Comparison of ENCODE assay signal across 19 cellular contexts in the genomic region with DNA sequence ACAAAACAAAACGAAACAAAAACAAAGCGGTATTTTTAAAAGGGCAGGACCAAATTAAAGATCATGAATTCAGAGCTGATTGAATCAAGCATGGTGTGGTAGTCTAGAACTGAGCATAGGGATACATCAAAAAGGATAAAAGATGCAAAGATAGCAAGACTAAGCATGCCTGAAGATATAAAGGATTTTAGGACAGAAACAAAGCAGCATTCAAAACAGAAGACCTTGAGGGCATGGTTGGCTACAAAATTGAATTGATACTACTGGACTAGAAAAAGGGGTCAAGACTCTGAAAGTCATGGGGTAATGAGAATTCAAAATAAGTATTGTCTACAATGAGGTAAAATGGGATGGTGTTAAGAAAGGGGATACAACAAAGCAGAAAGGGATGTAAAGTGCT. TPM values are rescaled to one million over a fixed set of nuclear protein-coding genes. Genes with fewer than 3 reads are reported as not detected.
DNase-seq lines count a peak whose midpoint lies in the region; ATAC-seq and TF ChIP-seq lines count a peak whose summit lies in the region.
"Had no signal": no experiment of that assay in that cellular context is flagged by ENCODE, and none has a peak within 500 bp of the region (broad histone marks: within the 10 kb centered on the region; RNA-seq: fewer than 3 reads in every experiment).

No MANE protein-coding gene starts in this region.

- POLR2A ChIA-PET in activated CD4-positive, alpha-beta T cell treated with anti-CD3 and anti-CD28 coated beads for 36 hours (lab: Charles Lee), result no interaction called here

- ATAC-seq in activated CD4-positive, alpha-beta T cell treated with anti-CD3 and anti-CD28 coated beads for 36 hours, result no peak
- no peak for ATAC-seq in natural killer cell treated with Interleukin-12 subunit alpha and Interleukin-12 subunit beta and Interleukin-15 and Interleukin-18, amount 100 ng/mL, for 72 hours
- no peak for ATAC-seq in natural killer cell
- no peak for ATAC-seq in GM23338
- ATAC-seq in HG02885 (IDR thresholded peaks at IDR 0.05; ENCODE audit: poor library complexity, unreplicated experiment), result no peak
- ATAC-seq: HepG2 had no signal

- no peak for TF ChIP-seq CTCF in natural killer cell (IDR thresholded peaks at IDR 0.05)
- no peak for TF ChIP-seq CTCF in GM23338 (conservative IDR thresholded peaks at IDR 0.05; ENCODE audit: low read depth in 2 of 2)

- no peaks in the 10 kb centered on the region for H3K4me1 ChIP-seq in GM23338 (ENCODE audit: insufficient read depth)
- H3K4me1 ChIP-seq: BE2C had no signal

- no peaks in the 10 kb centered on the region for H3K27me3 ChIP-seq in GM23338 (ENCODE audit: insufficient read depth)
- H3K27me3 ChIP-seq: BE2C had no signal

- H3K79me2 ChIP-seq in GM23338 (replicated peaks; ENCODE audit: insufficient read depth), result no peaks in the 10 kb centered on the region

- peaks cover 24% of the 10 kb centered on the region for H3K36me3 Mint-ChIP-seq in activated CD4-positive, alpha-beta T cell treated with anti-CD3 and anti-CD28 coated beads for 36 hours (ENCODE audit: low read depth)
- peaks cover 25% of the 10 kb centered on the region for H3K36me3 Mint-ChIP-seq in natural killer cell treated with Interleukin-12 subunit alpha and Interleukin-12 subunit beta and Interleukin-15 and Interleukin-18, amount 100 ng/mL, for 72 hours
- H3K36me3 Mint-ChIP-seq in natural killer cell, result peaks cover 7% of the 10 kb centered on the region
- peaks cover 59% of the 10 kb centered on the region for H3K36me3 Mint-ChIP-seq in activated T-helper 2 cell treated with anti-CD3 and anti-CD28 coated beads, Interferon-gamma antibody, Interleukin-2, Interleukin-4, amounts not matched to agents 10 μg/mL and 5 μg/mL and 100 μg/mL, durations not matched to agents 14 hours and 24 hours and 36 hours (ENCODE audit: low read depth)
- peaks cover 56% of the 10 kb centered on the region for H3K36me3 Mint-ChIP-seq in GM23338 (ENCODE audit: low read depth)

- H3K9me2 ChIP-seq in GM23338 (ENCODE audit: insufficient read depth), result no peaks in the 10 kb centered on the region

- peak overlapping the region; percentile 78 for H3K27ac Mint-ChIP-seq in activated CD4-positive, alpha-beta T cell treated with anti-CD3 and anti-CD28 coated beads for 36 hours
- peak overlapping the region in 1 of 2 donors; percentile 85 for H3K27ac Mint-ChIP-seq in natural killer cell treated with Interleukin-12 subunit alpha and Interleukin-12 subunit beta and Interleukin-15 and Interleukin-18, amount 100 ng/mL, for 72 hours
- H3K27ac Mint-ChIP-seq in natural killer cell (no peak overlapping the region), GM23338 (no peak overlapping the region)
- peak overlapping the region; percentile 62 for H3K27ac Mint-ChIP-seq in activated T-helper 2 cell treated with anti-CD3 and anti-CD28 coated beads, Interferon-gamma antibody, Interleukin-2, Interleukin-4, amounts not matched to agents 10 μg/mL and 5 μg/mL and 100 μg/mL, durations not matched to agents 14 hours and 24 hours and 36 hours

- H2AFZ ChIP-seq in GM23338, result no peak overlapping the region

- peaks cover 17% of the 10 kb centered on the region; the same call in 1 of the 2 replicates for H3K36me3 ChIP-seq in GM23338 (ENCODE audit: insufficient read depth)
- H3K36me3 ChIP-seq: BE2C had no signal

- no peaks in the 10 kb centered on the region for H3K27me3 Mint-ChIP-seq in activated CD4-positive, alpha-beta T cell treated with anti-CD3 and anti-CD28 coated beads for 36 hours
- H3K27me3 Mint-ChIP-seq in natural killer cell treated with Interleukin-12 subunit alpha and Interleukin-12 subunit beta and Interleukin-15 and Interleukin-18, amount 100 ng/mL, for 72 hours, result peaks cover 0 to 14% of the 10 kb centered on the region in 2 donors
- H3K27me3 Mint-ChIP-seq in natural killer cell (ENCODE audit: low read depth in 2 of 2) (peaks cover 0 to 7% of the 10 kb centered on the region in 2 donors), GM23338 (ENCODE audit: insufficient read depth, low read depth, poor library complexity) (no peaks in the 10 kb centered on the region)
- no peaks in the 10 kb centered on the region for H3K27me3 Mint-ChIP-seq in activated T-helper 2 cell treated with anti-CD3 and anti-CD28 coated beads, Interferon-gamma antibody, Interleukin-2, Interleukin-4, amounts not matched to agents 10 μg/mL and 5 μg/mL and 100 μg/mL, durations not matched to agents 14 hours and 24 hours and 36 hours (ENCODE audit: low read depth)

- no peak for DNase-seq in activated CD4-positive, alpha-beta T cell treated with anti-CD3 and anti-CD28 coated beads for 36 hours
- no peak for DNase-seq in activated CD4-positive, alpha-beta T cell treated with anti-CD3 and anti-CD28 coated beads, Interleukin-2, amount 50 U/mL, for 48 hours
- no peak for DNase-seq in natural killer cell treated with Interleukin-12 subunit alpha and Interleukin-12 subunit beta and Interleukin-15 and Interleukin-18, amount 100 ng/mL, for 72 hours (ENCODE audit: low spot score)
- DNase-seq in natural killer cell (no peak), GM23338 (ENCODE audit: low spot score) (no peak)
- DNase-seq in activated T-helper 2 cell treated with anti-CD3 and anti-CD28 coated beads, Interferon-gamma antibody, Interleukin-2, Interleukin-4, amounts not matched to agents 10 μg/mL and 5 μg/mL and 100 μg/mL, durations not matched to agents 14 hours and 24 hours and 36 hours (ENCODE audit: low spot score), result no peak
- DNase-seq: 8988T, ACHN, BE2C, H7, Karpas-422, NCI-H1092, NCI-H1417 treated with DMSO at 0.1 percent for 48 hours, NCI-H1694 treated with DMSO at 0.1 percent for 48 hours, NCI-H524, NCI-H748 treated with DMSO at 0.1 percent for 48 hours had no signal

- peaks cover 28% of the 10 kb centered on the region for H3K4me1 Mint-ChIP-seq in activated CD4-positive, alpha-beta T cell treated with anti-CD3 and anti-CD28 coated beads for 36 hours
- peaks cover 2 to 21% of the 10 kb centered on the region in 2 donors for H3K4me1 Mint-ChIP-seq in natural killer cell treated with Interleukin-12 subunit alpha and Interleukin-12 subunit beta and Interleukin-15 and Interleukin-18, amount 100 ng/mL, for 72 hours (ENCODE audit: low read depth in 2 of 2)
- H3K4me1 Mint-ChIP-seq in natural killer cell (no peaks in the 10 kb centered on the region), GM23338 (no peaks in the 10 kb centered on the region)
- peaks cover 24% of the 10 kb centered on the region for H3K4me1 Mint-ChIP-seq in activated T-helper 2 cell treated with anti-CD3 and anti-CD28 coated beads, Interferon-gamma antibody, Interleukin-2, Interleukin-4, amounts not matched to agents 10 μg/mL and 5 μg/mL and 100 μg/mL, durations not matched to agents 14 hours and 24 hours and 36 hours (ENCODE audit: low read depth)
- H3K4me1 Mint-ChIP-seq: CD14-positive monocyte had no signal

- no peak overlapping the region for H3K27ac ChIP-seq in GM23338 (ENCODE audit: low read depth)

- H3K4me3 Mint-ChIP-seq in activated CD4-positive, alpha-beta T cell treated with anti-CD3 and anti-CD28 coated beads for 36 hours, result no peak overlapping the region
- peak overlapping the region; percentile 62 for H3K4me3 Mint-ChIP-seq in natural killer cell treated with Interleukin-12 subunit alpha and Interleukin-12 subunit beta and Interleukin-15 and Interleukin-18, amount 100 ng/mL, for 72 hours
- H3K4me3 Mint-ChIP-seq in natural killer cell (no peak overlapping the region), GM23338 (no peak overlapping the region)
- no peak overlapping the region for H3K4me3 Mint-ChIP-seq in activated T-helper 2 cell treated with anti-CD3 and anti-CD28 coated beads, Interferon-gamma antibody, Interleukin-2, Interleukin-4, amounts not matched to agents 10 μg/mL and 5 μg/mL and 100 μg/mL, durations not matched to agents 14 hours and 24 hours and 36 hours (ENCODE audit: low read depth)
- H3K4me3 Mint-ChIP-seq: CD14-positive monocyte had no signal

- CTCF ChIA-PET in activated CD4-positive, alpha-beta T cell treated with anti-CD3 and anti-CD28 coated beads for 36 hours (lab: Charles Lee), result no interaction called here

- intact Hi-C loops in activated CD4-positive, alpha-beta T cell treated with anti-CD3 and anti-CD28 coated beads for 36 hours (cut with DNase I, micrococcal nuclease), result loop anchor here (5.0 kb wide), 1 partner anchor 54 kb away; a partner anchor contains a TSS
- intact Hi-C loops in natural killer cell (cut with micrococcal nuclease), result no loop called here
- intact Hi-C loops in activated T-helper 2 cell treated with anti-CD3 and anti-CD28 coated beads, Interferon-gamma antibody, Interleukin-2, Interleukin-4, amounts not matched to agents 10 μg/mL and 5 μg/mL and 100 μg/mL, durations not matched to agents 14 hours and 24 hours and 36 hours (cut with micrococcal nuclease), result loop anchor here (2.0 to 5.0 kb wide), 2 partner anchors 41 to 124 kb away; a partner anchor contains a TSS

- H4K20me1 ChIP-seq in GM23338 (replicated peaks; ENCODE audit: insufficient read depth), result no peaks in the 10 kb centered on the region

- no peaks in the 10 kb centered on the region for H3K9me3 Mint-ChIP-seq in activated CD4-positive, alpha-beta T cell treated with anti-CD3 and anti-CD28 coated beads for 36 hours (ENCODE audit: low read depth)
- H3K9me3 Mint-ChIP-seq in natural killer cell treated with Interleukin-12 subunit alpha and Interleukin-12 subunit beta and Interleukin-15 and Interleukin-18, amount 100 ng/mL, for 72 hours, result no peaks in the 10 kb centered on the region
- no peaks in the 10 kb centered on the region for H3K9me3 Mint-ChIP-seq in natural killer cell
- no peaks in the 10 kb centered on the region for H3K9me3 Mint-ChIP-seq in activated T-helper 2 cell treated with anti-CD3 and anti-CD28 coated beads, Interferon-gamma antibody, Interleukin-2, Interleukin-4, amounts not matched to agents 10 μg/mL and 5 μg/mL and 100 μg/mL, durations not matched to agents 14 hours and 24 hours and 36 hours
- no peaks in the 10 kb centered on the region for H3K9me3 Mint-ChIP-seq in GM23338
- H3K9me3 Mint-ChIP-seq: CD14-positive monocyte had no signal

- no peak overlapping the region for H3K4me2 ChIP-seq in GM23338

- H3F3A ChIP-seq in GM23338 (replicated peaks; ENCODE audit: low read depth), result no peaks in the 10 kb centered on the region

- no peak overlapping the region for H3K4me3 ChIP-seq in GM23338

RNA-seq across cellular contexts. Expression of a gene that starts 41.6 kb away (rescaled TPM):
- total RNA-seq in activated CD4-positive, alpha-beta T cell treated with anti-CD3 and anti-CD28 coated beads for 36 hours, result 10 to 100 TPM; 24.0 to 24.7 TPM
- total RNA-seq in natural killer cell treated with Interleukin-12 subunit alpha and Interleukin-12 subunit beta and Interleukin-15 and Interleukin-18, amount 100 ng/mL, for 72 hours, result 10 to 100 TPM; 25.4 to 44.2 TPM
- 1 to 10 TPM; 3.2 to 4.4 (median 4.4) TPM for total RNA-seq in natural killer cell
- 28.4 and 29.7 TPM in 2 replicates for total RNA-seq in activated T-helper 2 cell treated with anti-CD3 and anti-CD28 coated beads, Interferon-gamma antibody, Interleukin-2, Interleukin-4, amounts not matched to agents 10 μg/mL and 5 μg/mL and 100 μg/mL, durations not matched to agents 14 hours and 24 hours and 36 hours
- total RNA-seq in GM23338 (2014; rRNA removed; shearing (Covaris generic)), result 4.9 and 6.5 TPM in 2 replicates
- 4.7 and 5.5 TPM in 2 replicates for polyA plus RNA-seq in GM23338 (2016; fragmentation: Nextera tagmentation; extraction: Ambion mirVana)
- total RNA-seq: H7, HepG2 had no signal

RNA-seq across cellular contexts. Expression of a gene that starts 47.7 kb away (rescaled TPM):
- 10 to 100 TPM; 48.8 to 61.7 TPM for total RNA-seq in activated CD4-positive, alpha-beta T cell treated with anti-CD3 and anti-CD28 coated beads for 36 hours
- 10 to 100 TPM; 38.6 to 49.1 TPM for total RNA-seq in natural killer cell treated with Interleukin-12 subunit alpha and Interleukin-12 subunit beta and Interleukin-15 and Interleukin-18, amount 100 ng/mL, for 72 hours
- 10 to 100 TPM; 16.2 to 21.1 (median 17.0) TPM for total RNA-seq in natural killer cell
- total RNA-seq in activated T-helper 2 cell treated with anti-CD3 and anti-CD28 coated beads, Interferon-gamma antibody, Interleukin-2, Interleukin-4, amounts not matched to agents 10 μg/mL and 5 μg/mL and 100 μg/mL, durations not matched to agents 14 hours and 24 hours and 36 hours, result 48.7 and 51.1 TPM in 2 replicates
- 29.6 and 42.2 TPM in 2 replicates for total RNA-seq in GM23338 (2014; rRNA removed; shearing (Covaris generic))
- 47.3 and 49.3 TPM in 2 replicates for polyA plus RNA-seq in GM23338 (2016; fragmentation: Nextera tagmentation; extraction: Ambion mirVana)

RNA-seq across cellular contexts. Expression of a gene that starts 55.3 kb away (rescaled TPM):
- 1 to 10 TPM; 5.9 to 8.6 TPM for total RNA-seq in activated CD4-positive, alpha-beta T cell treated with anti-CD3 and anti-CD28 coated beads for 36 hours
- 1 to 10 TPM; 4.1 to 6.7 TPM for total RNA-seq in natural killer cell treated with Interleukin-12 subunit alpha and Interleukin-12 subunit beta and Interleukin-15 and Interleukin-18, amount 100 ng/mL, for 72 hours
- 1 to 10 TPM; 5.5 to 6.0 (median 5.8) TPM for total RNA-seq in natural killer cell
- total RNA-seq in activated T-helper 2 cell treated with anti-CD3 and anti-CD28 coated beads, Interferon-gamma antibody, Interleukin-2, Interleukin-4, amounts not matched to agents 10 μg/mL and 5 μg/mL and 100 μg/mL, durations not matched to agents 14 hours and 24 hours and 36 hours, result 8.9 and 9.2 TPM in 2 replicates
- total RNA-seq in GM23338 (2014; rRNA removed; shearing (Covaris generic)), result 14.4 and 15.1 TPM in 2 replicates
- polyA plus RNA-seq in GM23338 (2016; fragmentation: Nextera tagmentation; extraction: Ambion mirVana), result 5.4 and 7.9 TPM in 2 replicates

Comparison
In these comparisons a context has a peak if more than half of its experiments do, and no peak if none do; other contexts are left out.
1. H3K27ac Mint-ChIP-seq: peak in activated CD4-positive, alpha-beta T cell treated with anti-CD3 and anti-CD28 coated beads for 36 hours (single experiment) and activated T-helper 2 cell treated with anti-CD3 and anti-CD28 coated beads, Interferon-gamma antibody, Interleukin-2, Interleukin-4, amounts not matched to agents 10 μg/mL and 5 μg/mL and 100 μg/mL, durations not matched to agents 14 hours and 24 hours and 36 hours (single experiment); none in natural killer cell (0 of 2) and GM23338 (single experiment).